1 cellular context compared by ENCODE assay signal in genomic region chr11:75576445-75577049, GRCh38.
TF ChIP-seq lines count a peak whose summit lies in the region.

No MANE protein-coding gene starts in this region.

TF ChIP-seq in GM12878, 131 proteins besides CTCF, POLR2A, EP300 and RAD21 (continued from another document and continues in another):
- TF ChIP-seq BHLHE40 (IDR thresholded peaks at IDR 0.05; ENCODE audit: borderline replicate concordance in 1 of 2, low read depth in 2 of 2, low read length in 1 of 2), result peak in 1 of 2 experiments; percentile 14; a peak in 1 of 4 replicates
- no peak for TF ChIP-seq MXI1 (IDR thresholded peaks at IDR 0.05; ENCODE audit: low read depth, low read length)
- TF ChIP-seq NFXL1 (IDR thresholded peaks at IDR 0.05; ENCODE audit: borderline replicate concordance), result no peak
- 0 out of 2 replicates have a peak, but pooled peaks have one; percentile 12 for TF ChIP-seq ATF7 (IDR thresholded peaks at IDR 0.05; ENCODE audit: low read depth)
- no peak for TF ChIP-seq EZH2 (IDR thresholded peaks at IDR 0.05; ENCODE audit: borderline replicate concordance, control insufficient read depth, low read depth, low read length)
- TF ChIP-seq, protein P1, sequence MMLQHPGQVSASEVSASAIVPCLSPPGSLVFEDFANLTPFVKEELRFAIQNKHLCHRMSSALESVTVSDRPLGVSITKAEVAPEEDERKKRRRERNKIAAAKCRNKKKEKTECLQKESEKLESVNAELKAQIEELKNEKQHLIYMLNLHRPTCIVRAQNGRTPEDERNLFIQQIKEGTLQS (IDR thresholded peaks at IDR 0.05; ENCODE audit: borderline replicate concordance, extremely low read depth, low read depth, low read length), result no peak
- TF ChIP-seq YY1 (IDR thresholded peaks at IDR 0.05; ENCODE audit: low read depth, low read length), result no peak
- no peak for TF ChIP-seq RFX5 (IDR thresholded peaks at IDR 0.05; ENCODE audit: low read depth, low read length)
- TF ChIP-seq, protein P2, sequence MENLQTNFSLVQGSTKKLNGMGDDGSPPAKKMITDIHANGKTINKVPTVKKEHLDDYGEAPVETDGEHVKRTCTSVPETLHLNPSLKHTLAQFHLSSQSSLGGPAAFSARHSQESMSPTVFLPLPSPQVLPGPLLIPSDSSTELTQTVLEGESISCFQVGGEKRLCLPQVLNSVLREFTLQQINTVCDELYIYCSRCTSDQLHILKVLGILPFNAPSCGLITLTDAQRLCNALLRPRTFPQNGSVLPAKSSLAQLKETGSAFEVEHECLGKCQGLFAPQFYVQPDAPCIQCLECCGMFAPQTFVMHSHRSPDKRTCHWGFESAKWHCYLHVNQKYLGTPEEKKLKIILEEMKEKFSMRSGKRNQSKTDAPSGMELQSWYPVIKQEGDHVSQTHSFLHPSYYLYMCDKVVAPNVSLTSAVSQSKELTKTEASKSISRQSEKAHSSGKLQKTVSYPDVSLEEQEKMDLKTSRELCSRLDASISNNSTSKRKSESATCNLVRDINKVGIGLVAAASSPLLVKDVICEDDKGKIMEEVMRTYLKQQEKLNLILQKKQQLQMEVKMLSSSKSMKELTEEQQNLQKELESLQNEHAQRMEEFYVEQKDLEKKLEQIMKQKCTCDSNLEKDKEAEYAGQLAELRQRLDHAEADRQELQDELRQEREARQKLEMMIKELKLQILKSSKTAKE (IDR thresholded peaks at IDR 0.05; ENCODE audit: low read depth, poor library complexity, severe bottlenecking), result no peak
- TF ChIP-seq, protein P3, sequence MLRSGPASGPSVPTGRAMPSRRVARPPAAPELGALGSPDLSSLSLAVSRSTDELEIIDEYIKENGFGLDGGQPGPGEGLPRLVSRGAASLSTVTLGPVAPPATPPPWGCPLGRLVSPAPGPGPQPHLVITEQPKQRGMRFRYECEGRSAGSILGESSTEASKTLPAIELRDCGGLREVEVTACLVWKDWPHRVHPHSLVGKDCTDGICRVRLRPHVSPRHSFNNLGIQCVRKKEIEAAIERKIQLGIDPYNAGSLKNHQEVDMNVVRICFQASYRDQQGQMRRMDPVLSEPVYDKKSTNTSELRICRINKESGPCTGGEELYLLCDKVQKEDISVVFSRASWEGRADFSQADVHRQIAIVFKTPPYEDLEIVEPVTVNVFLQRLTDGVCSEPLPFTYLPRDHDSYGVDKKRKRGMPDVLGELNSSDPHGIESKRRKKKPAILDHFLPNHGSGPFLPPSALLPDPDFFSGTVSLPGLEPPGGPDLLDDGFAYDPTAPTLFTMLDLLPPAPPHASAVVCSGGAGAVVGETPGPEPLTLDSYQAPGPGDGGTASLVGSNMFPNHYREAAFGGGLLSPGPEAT (IDR thresholded peaks at IDR 0.05; ENCODE audit: low read depth), result peak; percentile 91
- TF ChIP-seq ZBTB33 (IDR thresholded peaks at IDR 0.05), result no peak
- TF ChIP-seq IKZF1 (conservative IDR thresholded peaks at IDR 0.05), result peak; percentile 59
- peak; percentile 71; the same call in 1 of the 2 replicates for TF ChIP-seq NBN (IDR thresholded peaks at IDR 0.05)
- no peak for TF ChIP-seq RBBP5 (conservative IDR thresholded peaks at IDR 0.05)
- TF ChIP-seq HDAC6 (IDR thresholded peaks at IDR 0.05; ENCODE audit: unreplicated experiment), result no peak
- TF ChIP-seq ZNF687 (IDR thresholded peaks at IDR 0.05), result peak; percentile 50
- TF ChIP-seq MEF2B (IDR thresholded peaks at IDR 0.05; ENCODE audit: partially characterized antibody, poor library complexity, severe bottlenecking), result peak; percentile 70
- peak; percentile 84; the same call in 1 of the 2 replicates for TF ChIP-seq BACH1 (IDR thresholded peaks at IDR 0.05; ENCODE audit: borderline replicate concordance)
- no peak for TF ChIP-seq ZNF274 (IDR thresholded peaks at IDR 0.05; ENCODE audit: insufficient read depth, insufficient read length)
- TF ChIP-seq IKZF2 (IDR thresholded peaks at IDR 0.05), result peak; percentile 56 to 59; a peak in 2 of 4 replicates
- TF ChIP-seq, protein P4, sequence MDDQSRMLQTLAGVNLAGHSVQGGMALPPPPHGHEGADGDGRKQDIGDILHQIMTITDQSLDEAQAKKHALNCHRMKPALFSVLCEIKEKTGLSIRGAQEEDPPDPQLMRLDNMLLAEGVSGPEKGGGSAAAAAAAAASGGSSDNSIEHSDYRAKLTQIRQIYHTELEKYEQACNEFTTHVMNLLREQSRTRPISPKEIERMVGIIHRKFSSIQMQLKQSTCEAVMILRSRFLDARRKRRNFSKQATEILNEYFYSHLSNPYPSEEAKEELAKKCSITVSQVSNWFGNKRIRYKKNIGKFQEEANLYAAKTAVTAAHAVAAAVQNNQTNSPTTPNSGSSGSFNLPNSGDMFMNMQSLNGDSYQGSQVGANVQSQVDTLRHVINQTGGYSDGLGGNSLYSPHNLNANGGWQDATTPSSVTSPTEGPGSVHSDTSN (IDR thresholded peaks at IDR 0.05; ENCODE audit: insufficient replicate concordance, low read depth, low read length), result no peak
- TF ChIP-seq BCL11A (IDR thresholded peaks at IDR 0.05; ENCODE audit: low read depth, low read length), result no peak
- TF ChIP-seq, protein P5, sequence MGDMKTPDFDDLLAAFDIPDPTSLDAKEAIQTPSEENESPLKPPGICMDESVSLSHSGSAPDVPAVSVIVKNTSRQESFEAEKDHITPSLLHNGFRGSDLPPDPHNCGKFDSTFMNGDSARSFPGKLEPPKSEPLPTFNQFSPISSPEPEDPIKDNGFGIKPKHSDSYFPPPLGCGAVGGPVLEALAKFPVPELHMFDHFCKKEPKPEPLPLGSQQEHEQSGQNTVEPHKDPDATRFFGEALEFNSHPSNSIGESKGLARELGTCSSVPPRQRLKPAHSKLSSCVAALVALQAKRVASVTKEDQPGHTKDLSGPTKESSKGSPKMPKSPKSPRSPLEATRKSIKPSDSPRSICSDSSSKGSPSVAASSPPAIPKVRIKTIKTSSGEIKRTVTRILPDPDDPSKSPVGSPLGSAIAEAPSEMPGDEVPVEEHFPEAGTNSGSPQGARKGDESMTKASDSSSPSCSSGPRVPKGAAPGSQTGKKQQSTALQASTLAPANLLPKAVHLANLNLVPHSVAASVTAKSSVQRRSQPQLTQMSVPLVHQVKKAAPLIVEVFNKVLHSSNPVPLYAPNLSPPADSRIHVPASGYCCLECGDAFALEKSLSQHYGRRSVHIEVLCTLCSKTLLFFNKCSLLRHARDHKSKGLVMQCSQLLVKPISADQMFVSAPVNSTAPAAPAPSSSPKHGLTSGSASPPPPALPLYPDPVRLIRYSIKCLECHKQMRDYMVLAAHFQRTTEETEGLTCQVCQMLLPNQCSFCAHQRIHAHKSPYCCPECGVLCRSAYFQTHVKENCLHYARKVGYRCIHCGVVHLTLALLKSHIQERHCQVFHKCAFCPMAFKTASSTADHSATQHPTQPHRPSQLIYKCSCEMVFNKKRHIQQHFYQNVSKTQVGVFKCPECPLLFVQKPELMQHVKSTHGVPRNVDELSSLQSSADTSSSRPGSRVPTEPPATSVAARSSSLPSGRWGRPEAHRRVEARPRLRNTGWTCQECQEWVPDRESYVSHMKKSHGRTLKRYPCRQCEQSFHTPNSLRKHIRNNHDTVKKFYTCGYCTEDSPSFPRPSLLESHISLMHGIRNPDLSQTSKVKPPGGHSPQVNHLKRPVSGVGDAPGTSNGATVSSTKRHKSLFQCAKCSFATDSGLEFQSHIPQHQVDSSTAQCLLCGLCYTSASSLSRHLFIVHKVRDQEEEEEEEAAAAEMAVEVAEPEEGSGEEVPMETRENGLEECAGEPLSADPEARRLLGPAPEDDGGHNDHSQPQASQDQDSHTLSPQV (IDR thresholded peaks at IDR 0.05), result no peak
- TF ChIP-seq TCF7 (IDR thresholded peaks at IDR 0.05; ENCODE audit: borderline replicate concordance), result no peak
- no peak for TF ChIP-seq SREBF2 (IDR thresholded peaks at IDR 0.05; ENCODE audit: low read length)
- no peak for TF ChIP-seq SMC3 (IDR thresholded peaks at IDR 0.05; ENCODE audit: borderline replicate concordance, low read length)
- TF ChIP-seq ESRRA (IDR thresholded peaks at IDR 0.05; ENCODE audit: low read length), result no peak
- no peak for TF ChIP-seq KLF5 (IDR thresholded peaks at IDR 0.05; ENCODE audit: partially characterized antibody)
- TF ChIP-seq ZNF217 (IDR thresholded peaks at IDR 0.05), result no peak
- no peak for TF ChIP-seq CHD1 (IDR thresholded peaks at IDR 0.05; ENCODE audit: low read depth, low read length)
- TF ChIP-seq PAX5 (IDR thresholded peaks at IDR 0.05; ENCODE audit: borderline replicate concordance, low read depth, low read length), result 0 out of 2 replicates have a peak, but pooled peaks have one; percentile 13
- TF ChIP-seq POLR2AphosphoS2 (IDR thresholded peaks at IDR 0.05; ENCODE audit: low read depth, low read length), result no peak
- no peak for TF ChIP-seq MYC (IDR thresholded peaks at IDR 0.05; ENCODE audit: insufficient read depth, insufficient read length, insufficient replicate concordance, low read length, severe bottlenecking)
- TF ChIP-seq, protein P6, sequence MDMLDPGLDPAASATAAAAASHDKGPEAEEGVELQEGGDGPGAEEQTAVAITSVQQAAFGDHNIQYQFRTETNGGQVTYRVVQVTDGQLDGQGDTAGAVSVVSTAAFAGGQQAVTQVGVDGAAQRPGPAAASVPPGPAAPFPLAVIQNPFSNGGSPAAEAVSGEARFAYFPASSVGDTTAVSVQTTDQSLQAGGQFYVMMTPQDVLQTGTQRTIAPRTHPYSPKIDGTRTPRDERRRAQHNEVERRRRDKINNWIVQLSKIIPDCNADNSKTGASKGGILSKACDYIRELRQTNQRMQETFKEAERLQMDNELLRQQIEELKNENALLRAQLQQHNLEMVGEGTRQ (IDR thresholded peaks at IDR 0.05; ENCODE audit: borderline replicate concordance, low read depth, low read length), result peak; percentile 19; the same call in 1 of the 2 replicates
- no peak for TF ChIP-seq NFYA (IDR thresholded peaks at IDR 0.05; ENCODE audit: borderline replicate concordance, low read depth, low read length)
- peak; percentile 64 for TF ChIP-seq USF1 (IDR thresholded peaks at IDR 0.05; ENCODE audit: borderline replicate concordance, extremely low read length, insufficient read depth, low read depth, low read length)
- TF ChIP-seq PAX8 (IDR thresholded peaks at IDR 0.05), result no peak
- peak; percentile 87 for TF ChIP-seq RAD51 (IDR thresholded peaks at IDR 0.05)
- peak; percentile 95 for TF ChIP-seq MAX (IDR thresholded peaks at IDR 0.05; ENCODE audit: low read depth, low read length)
- peak; percentile 95 for TF ChIP-seq SPI1 (IDR thresholded peaks at IDR 0.05; ENCODE audit: borderline replicate concordance, insufficient read depth, low read depth, low read length)
- TF ChIP-seq ATF2 (IDR thresholded peaks at IDR 0.05; ENCODE audit: low read length), result no peak
- no peak for TF ChIP-seq ETV6 (conservative IDR thresholded peaks at IDR 0.05 in 1 of 2, IDR thresholded peaks at IDR 0.05 in 1 of 2; ENCODE audit: borderline replicate concordance in 1 of 2, low read depth in 1 of 2)
- TF ChIP-seq LARP7 (IDR thresholded peaks at IDR 0.05), result no peak
- TF ChIP-seq HDGF (IDR thresholded peaks at IDR 0.05), result 0 out of 2 replicates have a peak, but pooled peaks have one; percentile 20
